Comparison of ENCODE assay signal across 1 cellular context in the genomic region with DNA sequence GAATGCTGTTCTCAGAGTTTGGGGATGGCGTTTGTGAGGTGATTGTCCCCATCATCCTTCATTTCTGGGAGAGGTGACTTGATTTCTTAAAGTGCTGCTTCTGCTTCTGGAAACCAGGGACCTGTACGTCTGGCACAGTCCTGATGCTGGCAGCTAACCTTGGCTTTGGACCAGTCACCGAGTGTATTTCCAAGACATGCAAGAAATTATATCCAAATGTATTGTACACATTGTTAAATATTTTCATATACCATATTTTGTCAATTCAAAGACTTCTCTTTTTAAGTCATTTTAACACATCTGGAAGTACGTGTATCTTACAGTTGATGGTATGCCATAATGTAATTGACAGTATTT.
TF ChIP-seq lines count a peak whose summit lies in the region.

No MANE protein-coding gene starts in this region.

TF ChIP-seq in IMR-90, 13 proteins besides CTCF, POLR2A, EP300 and RAD21:
- no peak for TF ChIP-seq NFE2L2 (IDR thresholded peaks at IDR 0.05; ENCODE audit: low read depth, low read length)
- TF ChIP-seq MAZ (IDR thresholded peaks at IDR 0.05; ENCODE audit: borderline replicate concordance, low read depth, low read length), result no peak
TF ChIP-seq in IMR-90: peak in this region for 0.
